1 cellular context compared by ENCODE assay signal in genomic region chr2:65527451-65528240, GRCh38.
A peak's percentile ranks its signal among the peaks of the same experiment; 100 is the strongest.
TF ChIP-seq lines count a peak whose summit lies in the region.

No MANE protein-coding gene starts in this region.

TF ChIP-seq in HepG2, 621 proteins besides CTCF, POLR2A, EP300 and RAD21 (continued from another document and continues in another):
- 0 out of 2 replicates have a peak, but pooled peaks have one; percentile 69 for TF ChIP-seq ZBTB10 (CRISPR knock-in tag; IDR thresholded peaks at IDR 0.05; ENCODE audit: borderline replicate concordance)
- TF ChIP-seq TRIM22 (IDR thresholded peaks at IDR 0.05) = no peak
- TF ChIP-seq IRF1 (CRISPR knock-in tag; IDR thresholded peaks at IDR 0.05; ENCODE audit: low read depth) = no peak
- TF ChIP-seq TBX2 (CRISPR knock-in tag; IDR thresholded peaks at IDR 0.05; ENCODE audit: borderline replicate concordance) = peak; percentile 73; the same call in 1 of the 2 replicates
- no peak for TF ChIP-seq FOXM1 (CRISPR knock-in tag; IDR thresholded peaks at IDR 0.05)
- no peak for TF ChIP-seq KLF15 (CRISPR knock-in tag; IDR thresholded peaks at IDR 0.05; ENCODE audit: borderline replicate concordance)
- no peak for TF ChIP-seq TMF1 (CRISPR knock-in tag; IDR thresholded peaks at IDR 0.05; ENCODE audit: low read depth)
- peak; percentile 76 for TF ChIP-seq ZMYM4 (CRISPR knock-in tag; IDR thresholded peaks at IDR 0.05)
- TF ChIP-seq JUND (CRISPR knock-in tag; IDR thresholded peaks at IDR 0.05) = no peak
- TF ChIP-seq ZNF337 (CRISPR knock-in tag; IDR thresholded peaks at IDR 0.05; ENCODE audit: borderline replicate concordance, low read depth) = peak; percentile 52; the same call in 1 of the 2 replicates
- TF ChIP-seq STAG1 (CRISPR knock-in tag; IDR thresholded peaks at IDR 0.05) = peak; percentile 40
- TF ChIP-seq HBP1 (CRISPR knock-in tag; IDR thresholded peaks at IDR 0.05; ENCODE audit: low read depth) = no peak
- TF ChIP-seq ZNF740 (CRISPR knock-in tag; IDR thresholded peaks at IDR 0.05) = peak; percentile 97
- peak; percentile 36; the same call in 1 of the 2 replicates for TF ChIP-seq TARDBP (CRISPR knock-in tag; IDR thresholded peaks at IDR 0.05)
- TF ChIP-seq POLR2G (IDR thresholded peaks at IDR 0.05; ENCODE audit: low read depth, low read length) = no peak
- TF ChIP-seq TFDP2 (CRISPR knock-in tag; IDR thresholded peaks at IDR 0.05) = no peak
- TF ChIP-seq ZSCAN29 (CRISPR knock-in tag; conservative IDR thresholded peaks at IDR 0.05) = peak; percentile 63; the same call in 1 of the 2 replicates
- 0 out of 2 replicates have a peak, but pooled peaks have one; percentile 53 for TF ChIP-seq ZNF800 (CRISPR knock-in tag; IDR thresholded peaks at IDR 0.05)
- TF ChIP-seq ZSCAN31 (CRISPR knock-in tag; IDR thresholded peaks at IDR 0.05; ENCODE audit: low read depth) = peak; percentile 57; the same call in 1 of the 2 replicates
- TF ChIP-seq ETV5 (CRISPR knock-in tag; IDR thresholded peaks at IDR 0.05; ENCODE audit: borderline replicate concordance) = peak; percentile 43; the same call in 1 of the 2 replicates
- TF ChIP-seq ZBTB34 (CRISPR knock-in tag; IDR thresholded peaks at IDR 0.05) = no peak
- 0 out of 2 replicates have a peak, but pooled peaks have one; percentile 16 for TF ChIP-seq GATAD1 (CRISPR knock-in tag; IDR thresholded peaks at IDR 0.05)
- peak; percentile 51; the same call in 1 of the 2 replicates for TF ChIP-seq NR2F2 (IDR thresholded peaks at IDR 0.05; ENCODE audit: borderline replicate concordance, low read depth)
- no peak for TF ChIP-seq NFIB (CRISPR knock-in tag; IDR thresholded peaks at IDR 0.05; ENCODE audit: borderline replicate concordance)
- no peak for TF ChIP-seq ZBTB25 (CRISPR knock-in tag; IDR thresholded peaks at IDR 0.05)
- no peak for TF ChIP-seq DNMT3B (CRISPR knock-in tag; conservative IDR thresholded peaks at IDR 0.05)
- peak; percentile 27; the same call in 1 of the 2 replicates for TF ChIP-seq HHEX (CRISPR knock-in tag; IDR thresholded peaks at IDR 0.05)
- TF ChIP-seq HMG20B (CRISPR knock-in tag; conservative IDR thresholded peaks at IDR 0.05) = no peak
- 0 out of 2 replicates have a peak, but pooled peaks have one; percentile 85 for TF ChIP-seq ZBTB39 (CRISPR knock-in tag; IDR thresholded peaks at IDR 0.05)
- 0 out of 2 replicates have a peak, but pooled peaks have one; percentile 64 for TF ChIP-seq ZSCAN21 (CRISPR knock-in tag; IDR thresholded peaks at IDR 0.05; ENCODE audit: borderline replicate concordance)
- peak; percentile 82; the same call in 1 of the 2 replicates for TF ChIP-seq KLF12 (CRISPR knock-in tag; IDR thresholded peaks at IDR 0.05; ENCODE audit: borderline replicate concordance)
- peak; percentile 42 for TF ChIP-seq ZNF574 (CRISPR knock-in tag; IDR thresholded peaks at IDR 0.05)
